ENCODE assay signal across 8 cellular contexts in genomic region chr4:123564758-123565346, GRCh38.
DNase-seq lines count a peak whose midpoint lies in the region; ATAC-seq and TF ChIP-seq lines count a peak whose summit lies in the region.

No MANE protein-coding gene starts in this region.

- H3K9ac ChIP-seq in endodermal cell (ENCODE audit: extremely low read depth, low read length, poor library complexity, severe bottlenecking), result no peak overlapping the region

- H3K4me1 Mint-ChIP-seq in CD8-positive, alpha-beta memory T cell, result peaks cover 0 to 3% (median 0%) of the 10 kb centered on the region in 3 donors
- H3K4me1 Mint-ChIP-seq in endodermal cell (peaks cover 6% of the 10 kb centered on the region), naive B cell (peaks cover 4 to 6% (median 5%) of the 10 kb centered on the region in 3 donors), type B pancreatic cell (ENCODE audit: unreplicated experiment) (peaks cover 13% of the 10 kb centered on the region)

- DNase-seq in CD8-positive, alpha-beta memory T cell, result peak; percentile 3 to 70 (median 53)
- DNase-seq in NCI-H2196 treated with DMSO at 0.1 percent for 48 hours (lab: John Stamatoyannopoulos, UW; ENCODE audit: unreplicated experiment), result peak; percentile 2
- peak; percentile 56 for DNase-seq in activated CD4-positive, alpha-beta T cell treated with anti-CD3 and anti-CD28 coated beads for 48 hours
- peak; percentile 88 for DNase-seq in endodermal cell
- DNase-seq in naive B cell, result peak; percentile 69
- no peak for DNase-seq in type B pancreatic cell (ENCODE audit: extremely low spot score, unreplicated experiment)

- H3K36me3 ChIP-seq in CD8-positive, alpha-beta memory T cell (ENCODE audit: insufficient read depth, low read length), result no peaks in the 10 kb centered on the region
- H3K36me3 ChIP-seq in endodermal cell (ENCODE audit: control insufficient read depth, insufficient read depth, low read length), result no peaks in the 10 kb centered on the region

- no peaks in the 10 kb centered on the region for H3K9me3 ChIP-seq in CD8-positive, alpha-beta memory T cell (ENCODE audit: low read length)
- H3K9me3 ChIP-seq in endodermal cell (ENCODE audit: control insufficient read depth, low read length), result no peaks in the 10 kb centered on the region

- no peak overlapping the region for H3K4me3 ChIP-seq in CD8-positive, alpha-beta memory T cell (ENCODE audit: low read length)
- H3K4me3 ChIP-seq in endodermal cell (ENCODE audit: low read length), result no peak overlapping the region

- ATAC-seq in GM19043 (IDR thresholded peaks at IDR 0.05; ENCODE audit: low read depth, unreplicated experiment) (peak; percentile 99), HG03139 (IDR thresholded peaks at IDR 0.05; ENCODE audit: unreplicated experiment) (peak; percentile 100), naive B cell (ENCODE audit: low read depth in 2 of 2) (peak; percentile 100)

- POLR2A ChIA-PET in CD8-positive, alpha-beta memory T cell (lab: Charles Lee), result interaction anchor here (1.9 kb wide), 1 partner anchor 168 kb away, joined by 4 read pairs; the partner anchor contains the start of gene SPRY1

- H3K27ac Mint-ChIP-seq in CD8-positive, alpha-beta memory T cell, result no peak overlapping the region
- H3K27ac Mint-ChIP-seq in endodermal cell (no peak overlapping the region), naive B cell (no peak overlapping the region), type B pancreatic cell (no peak overlapping the region)

- TF ChIP-seq CTCF in endodermal cell (conservative IDR thresholded peaks at IDR 0.05) (peak; percentile 99), type B pancreatic cell (conservative IDR thresholded peaks at IDR 0.05) (peak; percentile 80)

- no peaks in the 10 kb centered on the region for H3K4me1 ChIP-seq in CD8-positive, alpha-beta memory T cell (ENCODE audit: insufficient read depth, low read length)
- H3K4me1 ChIP-seq in endodermal cell (ENCODE audit: control insufficient read depth, insufficient read depth, low read length), result no peaks in the 10 kb centered on the region

- no peaks in the 10 kb centered on the region for H3K27me3 Mint-ChIP-seq in CD8-positive, alpha-beta memory T cell
- H3K27me3 Mint-ChIP-seq in endodermal cell (ENCODE audit: insufficient read depth), result no peaks in the 10 kb centered on the region
- peaks cover 0 to 4% (median 0%) of the 10 kb centered on the region in 3 donors for H3K27me3 Mint-ChIP-seq in naive B cell
- no peaks in the 10 kb centered on the region for H3K27me3 Mint-ChIP-seq in type B pancreatic cell

- no peaks in the 10 kb centered on the region for H3K9me3 Mint-ChIP-seq in CD8-positive, alpha-beta memory T cell
- H3K9me3 Mint-ChIP-seq in endodermal cell, result peaks cover 19% of the 10 kb centered on the region
- peaks cover 0 to 4% (median 0%) of the 10 kb centered on the region in 7 donors for H3K9me3 Mint-ChIP-seq in naive B cell
- peaks cover 8% of the 10 kb centered on the region for H3K9me3 Mint-ChIP-seq in type B pancreatic cell

- no peak overlapping the region for H3K4me3 Mint-ChIP-seq in CD8-positive, alpha-beta memory T cell
- H3K4me3 Mint-ChIP-seq in endodermal cell (no peak overlapping the region), naive B cell (no peak overlapping the region), type B pancreatic cell (no peak overlapping the region)

- no peaks in the 10 kb centered on the region for H3K36me3 Mint-ChIP-seq in CD8-positive, alpha-beta memory T cell
- H3K36me3 Mint-ChIP-seq in endodermal cell (ENCODE audit: low read depth), result no peaks in the 10 kb centered on the region
- H3K36me3 Mint-ChIP-seq in naive B cell, result no peaks in the 10 kb centered on the region
- no peaks in the 10 kb centered on the region for H3K36me3 Mint-ChIP-seq in type B pancreatic cell

- CTCF ChIA-PET in CD8-positive, alpha-beta memory T cell (lab: Charles Lee), result interaction anchor here (0.7 to 1.7 kb wide), 17 partner anchors 9 to 269 kb away, joined by 3 to 8 read pairs (median 4); partner anchors contain the start of gene SPRY1

- no peaks in the 10 kb centered on the region for H3K27me3 ChIP-seq in CD8-positive, alpha-beta memory T cell (ENCODE audit: insufficient read depth, low read length, poor library complexity, severe bottlenecking)
- no peaks in the 10 kb centered on the region for H3K27me3 ChIP-seq in endodermal cell (ENCODE audit: control insufficient read depth, insufficient read depth, low read length, poor library complexity, severe bottlenecking)

- H3K27ac ChIP-seq in CD8-positive, alpha-beta memory T cell (ENCODE audit: low read depth, low read length), result no peak overlapping the region
- H3K27ac ChIP-seq in endodermal cell (ENCODE audit: low read depth, low read length), result no peak overlapping the region

- WGBS in endodermal cell (ENCODE audit: insufficient coverage in 1 of 2, insufficient read length in 1 of 2), 2 experiments, result 48 to 58% methylated on average over 5 to 6 of the region's 6 CpGs
